ENCODE assay signal across 1 cellular context in genomic region chrX:103529550-103529949, GRCh38.
TF ChIP-seq lines count a peak whose summit lies in the region.

No MANE protein-coding gene starts in this region.

TF ChIP-seq in A549, 52 proteins besides CTCF, POLR2A, EP300 and RAD21 (continued from another document):
- TF ChIP-seq REST (IDR thresholded peaks at IDR 0.05) = no peak
- no peak for TF ChIP-seq FOSB (CRISPR knock-in tag; IDR thresholded peaks at IDR 0.05)
- no peak for TF ChIP-seq MYC (IDR thresholded peaks at IDR 0.05; ENCODE audit: borderline replicate concordance, low read length)
- TF ChIP-seq RARB (CRISPR knock-in tag; IDR thresholded peaks at IDR 0.05) = no peak
- no peak for TF ChIP-seq CBX2 (IDR thresholded peaks at IDR 0.05; ENCODE audit: borderline replicate concordance, low read depth)
- no peak for TF ChIP-seq TP53 (CRISPR knock-in tag; IDR thresholded peaks at IDR 0.05)
- no peak for TF ChIP-seq CEBPB (IDR thresholded peaks at IDR 0.05)
- no peak for TF ChIP-seq ZC3H11A (IDR thresholded peaks at IDR 0.05)
- TF ChIP-seq NFE2L2 (conservative IDR thresholded peaks at IDR 0.05; ENCODE audit: low read length) = no peak
- TF ChIP-seq RCOR1 (IDR thresholded peaks at IDR 0.05; ENCODE audit: low read depth, low read length) = no peak
- TF ChIP-seq MAFK (IDR thresholded peaks at IDR 0.05; ENCODE audit: partially characterized antibody) = no peak
- TF ChIP-seq TFCP2L1 (CRISPR knock-in tag; IDR thresholded peaks at IDR 0.05) = no peak
- TF ChIP-seq HES2 (IDR thresholded peaks at IDR 0.05) = no peak
- TF ChIP-seq MAX (IDR thresholded peaks at IDR 0.05) = no peak
- no peak for TF ChIP-seq JUNB (IDR thresholded peaks at IDR 0.05)
